In the genomic region with DNA sequence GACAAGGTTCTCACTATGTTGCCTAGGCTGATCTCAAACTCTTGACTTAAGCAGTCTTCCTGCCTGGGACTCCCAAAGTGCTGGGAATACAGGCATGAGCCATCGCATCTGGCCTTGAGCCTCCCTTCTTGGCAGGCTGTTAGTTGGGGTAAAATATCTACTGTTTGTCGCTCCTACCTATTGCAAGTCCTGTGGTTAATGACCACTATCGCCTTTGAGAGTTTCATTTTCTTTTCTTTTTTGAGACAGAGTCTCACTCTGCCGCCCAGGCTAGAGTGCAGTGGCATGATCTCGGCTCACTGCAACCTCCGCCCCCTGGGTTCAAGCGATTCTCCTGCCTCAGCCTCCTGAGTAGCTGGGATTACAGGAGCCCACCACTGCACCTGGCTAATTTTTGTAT, we compare ENCODE assay signal across 8 cellular contexts.
DNase-seq lines count a peak whose midpoint lies in the region; ATAC-seq, FAIRE-seq and TF ChIP-seq lines count a peak whose summit lies in the region.
"Not testable (repeated sequence)": the region's sequence is repeated elsewhere in the genome, so short reads cannot be mapped to it uniquely, and the experiment has no call there.

No MANE protein-coding gene starts in this region.

- H3K36me3 ChIP-seq in esophagus squamous epithelium, result not testable (repeated sequence)

- peak overlapping the region; percentile 76 for H3K27ac Mint-ChIP-seq in activated CD4-positive, alpha-beta T cell treated with anti-CD3 and anti-CD28 coated beads, Interleukin-2, amount 10 ng/mL, durations not matched to agents 7 days and 5 days
- peak overlapping the region; percentile 40 for H3K27ac Mint-ChIP-seq in stimulated activated naive CD8-positive, alpha-beta T cell treated with anti-CD3 and anti-CD28 coated beads, Interleukin-15, Interleukin-2, amounts not matched to agents 100 ng/mL and 50 ng/mL, for 24 hours

- ATAC-seq in GM19397 (IDR thresholded peaks at IDR 0.05; ENCODE audit: unreplicated experiment) (peak; percentile 63), GM21786 (IDR thresholded peaks at IDR 0.05; ENCODE audit: unreplicated experiment) (peak; percentile 68), HG03045 (IDR thresholded peaks at IDR 0.05; ENCODE audit: unreplicated experiment) (peak; percentile 70), HG03520 (IDR thresholded peaks at IDR 0.05; ENCODE audit: unreplicated experiment) (peak; percentile 62)

- H3K27me3 Mint-ChIP-seq in activated CD4-positive, alpha-beta T cell treated with anti-CD3 and anti-CD28 coated beads, Interleukin-2, amount 10 ng/mL, durations not matched to agents 7 days and 5 days; stimulated activated naive CD8-positive, alpha-beta T cell treated with anti-CD3 and anti-CD28 coated beads, Interleukin-15, Interleukin-2, amounts not matched to agents 100 ng/mL and 50 ng/mL, for 24 hours: not testable (repeated sequence)

- peaks cover 0 to 37% (median 23%) of the 10 kb centered on the region in 3 donors for H3K4me1 ChIP-seq in esophagus squamous epithelium

- H3K4me1 Mint-ChIP-seq in activated CD4-positive, alpha-beta T cell treated with anti-CD3 and anti-CD28 coated beads, Interleukin-2, amount 10 ng/mL, durations not matched to agents 7 days and 5 days, result peaks cover 29% of the 10 kb centered on the region
- H3K4me1 Mint-ChIP-seq in stimulated activated naive CD8-positive, alpha-beta T cell treated with anti-CD3 and anti-CD28 coated beads, Interleukin-15, Interleukin-2, amounts not matched to agents 100 ng/mL and 50 ng/mL, for 24 hours (ENCODE audit: low read depth), result peaks cover 26% of the 10 kb centered on the region

- not testable (repeated sequence) for DNase-seq in GM18507 (ENCODE audit: extremely low spot score, insufficient read length, low read depth); activated CD4-positive, alpha-beta T cell treated with anti-CD3 and anti-CD28 coated beads, Interleukin-2, amount 10 ng/mL, durations not matched to agents 7 days and 5 days; esophagus squamous epithelium (lab: John Stamatoyannopoulos, UW)

- not testable (repeated sequence) for H3K4me3 Mint-ChIP-seq in activated CD4-positive, alpha-beta T cell treated with anti-CD3 and anti-CD28 coated beads, Interleukin-2, amount 10 ng/mL, durations not matched to agents 7 days and 5 days; stimulated activated naive CD8-positive, alpha-beta T cell treated with anti-CD3 and anti-CD28 coated beads, Interleukin-15, Interleukin-2, amounts not matched to agents 100 ng/mL and 50 ng/mL, for 24 hours

- not testable (repeated sequence) for TF ChIP-seq POLR2A in esophagus squamous epithelium (IDR thresholded peaks at IDR 0.05)

- H3K9me3 ChIP-seq in esophagus squamous epithelium, result not testable (repeated sequence)

- H3K36me3 Mint-ChIP-seq in activated CD4-positive, alpha-beta T cell treated with anti-CD3 and anti-CD28 coated beads, Interleukin-2, amount 10 ng/mL, durations not matched to agents 7 days and 5 days (ENCODE audit: low read depth); stimulated activated naive CD8-positive, alpha-beta T cell treated with anti-CD3 and anti-CD28 coated beads, Interleukin-15, Interleukin-2, amounts not matched to agents 100 ng/mL and 50 ng/mL, for 24 hours (ENCODE audit: low read depth): not testable (repeated sequence)

- intact Hi-C loops in esophagus squamous epithelium (cut with DNase I), result not testable (repeated sequence)

- peak overlapping the region; percentile 68 to 89 (median 78) for H3K27ac ChIP-seq in esophagus squamous epithelium

- not testable (repeated sequence) for H3K27me3 ChIP-seq in esophagus squamous epithelium

- not testable (repeated sequence) for H3K4me3 ChIP-seq in esophagus squamous epithelium

- H3K9me3 Mint-ChIP-seq in activated CD4-positive, alpha-beta T cell treated with anti-CD3 and anti-CD28 coated beads, Interleukin-2, amount 10 ng/mL, durations not matched to agents 7 days and 5 days; stimulated activated naive CD8-positive, alpha-beta T cell treated with anti-CD3 and anti-CD28 coated beads, Interleukin-15, Interleukin-2, amounts not matched to agents 100 ng/mL and 50 ng/mL, for 24 hours: not testable (repeated sequence)

- POLR2A ChIA-PET in activated CD4-positive, alpha-beta T cell treated with anti-CD3 and anti-CD28 coated beads, Interleukin-2, amount 10 ng/mL, durations not matched to agents 7 days and 5 days (lab: Charles Lee), result interaction anchor here (0.6 kb wide), 1 partner anchor 39 kb away, joined by 3 read pairs; no protein-coding TSS in a partner anchor

- 81 to 88% methylated on average over 7 of the region's 7 CpGs for WGBS in esophagus squamous epithelium, 2 donors

- not testable (repeated sequence) for TF ChIP-seq CTCF in esophagus squamous epithelium (IDR thresholded peaks at IDR 0.05)

- peak; percentile 83 for FAIRE-seq in GM18507 (lab: Jason Lieb, UNC)

- CTCF ChIA-PET in activated CD4-positive, alpha-beta T cell treated with anti-CD3 and anti-CD28 coated beads, Interleukin-2, amount 10 ng/mL, durations not matched to agents 7 days and 5 days (lab: Charles Lee), result interaction anchor here (1.2 to 1.9 kb wide), 6 partner anchors 35 to 136 kb away, joined by 3 to 8 read pairs (median 3); no protein-coding TSS in a partner anchor
